26 cellular contexts compared by ENCODE assay signal in the genomic region with DNA sequence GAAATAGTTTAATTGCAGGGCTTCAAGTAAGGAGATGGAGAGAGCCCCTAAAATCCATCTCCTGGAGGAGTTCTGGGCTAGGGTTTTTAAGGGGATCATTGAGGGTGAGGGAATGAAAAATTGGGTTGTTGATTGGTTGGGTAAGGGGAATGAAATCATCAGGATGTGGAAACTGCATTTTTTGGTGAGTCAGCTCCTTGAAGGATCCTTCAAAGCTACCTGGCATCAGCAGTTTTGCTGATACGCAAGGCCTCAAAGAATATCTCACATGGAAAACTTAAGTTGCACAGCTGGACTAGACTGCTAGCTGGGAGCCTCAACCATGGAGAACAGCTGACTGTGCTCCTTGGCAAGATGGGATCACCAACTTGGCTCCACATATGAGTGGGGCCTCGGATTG.
"Had no signal": no experiment of that assay in that cellular context is flagged by ENCODE, and none has a peak within 500 bp of the region (broad histone marks: within the 10 kb centered on the region; RNA-seq: fewer than 3 reads in every experiment).

No MANE protein-coding gene starts in this region.

- H3K36me3 ChIP-seq: ascending aorta, cardiac muscle cell, Peyer's patch, SJSA1 had no signal

- H3K4me1 ChIP-seq: ascending aorta, body of pancreas, Peyer's patch, SJSA1 had no signal

- ATAC-seq: activated CD8-positive, alpha-beta T cell treated with anti-CD3 and anti-CD28 coated beads, Interleukin-2, amount 10 ng/mL, durations not matched to agents 7 days and 5 days; body of pancreas; SK-N-SH treated with all-trans-retinoic acid at 6 μM for 48 hours; WTC11 had no signal

- H3K27me3 ChIP-seq: ascending aorta, body of pancreas, cardiac muscle cell, Peyer's patch, SJSA1 had no signal

- H3K27ac ChIP-seq: ascending aorta, body of pancreas, cardiac muscle cell, Peyer's patch, RWPE1, SJSA1 had no signal

- DNase-seq: activated CD4-positive, alpha-beta T cell treated with anti-CD3 and anti-CD28 coated beads for 48 hours; activated CD4-positive, alpha-beta T cell treated with anti-CD3 and anti-CD28 coated beads, Interleukin-2, amount 50 U/mL, for 4 hours; activated CD4-positive, CD25-positive, alpha-beta regulatory T cell treated with anti-CD3 and anti-CD28 coated beads, Interleukin-2, amount 50 U/mL, for 72 hours; activated CD8-positive, alpha-beta memory T cell treated with anti-CD3 and anti-CD28 coated beads, Interleukin-2, amount 50 U/mL, for 48 hours; activated CD8-positive, alpha-beta T cell treated with anti-CD3 and anti-CD28 coated beads, Interleukin-2, amount 10 ng/mL, durations not matched to agents 7 days and 5 days; activated T-cell treated with anti-CD3 and anti-CD28 coated beads, Interleukin-2, amount 50 U/mL, for 1 hour; amniotic stem cell; body of pancreas; cerebellar nuclear complex; MM.1S; NCI-H1105; NCI-H1436; NCI-H1694 treated with DMSO at 0.1 percent for 48 hours; NCI-H2081; NCI-H446 treated with DMSO at 0.1 percent for 48 hours; NCI-H524 treated with DMSO at 0.1 percent for 48 hours; NCI-H748 treated with DMSO at 0.1 percent for 48 hours; Peyer's patch; SHP77; SW 1271 had no signal

- H3K4me3 ChIP-seq: ascending aorta, body of pancreas, cardiac muscle cell, Peyer's patch, SJSA1 had no signal

- H3K9me3 ChIP-seq: ascending aorta, body of pancreas, Peyer's patch, SJSA1 had no signal
